13 cellular contexts compared by ENCODE assay signal in the genomic region with DNA sequence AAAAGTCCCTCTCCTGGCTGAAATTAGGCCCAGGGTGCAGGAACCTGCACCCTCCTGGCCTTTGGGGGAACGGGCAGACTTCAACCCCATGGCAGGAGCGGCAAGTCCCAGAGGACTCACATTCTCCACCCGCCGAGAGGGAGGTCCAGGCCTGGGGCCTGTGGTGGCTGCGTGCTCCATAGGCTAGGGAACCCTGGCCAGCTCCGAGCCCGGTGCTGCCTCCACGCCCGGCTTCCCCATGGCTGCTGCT. TPM values are rescaled to one million over a fixed set of nuclear protein-coding genes. Genes with fewer than 3 reads are reported as not detected.
DNase-seq lines count a peak whose midpoint lies in the region; ATAC-seq and TF ChIP-seq lines count a peak whose summit lies in the region.
"Had no signal": no experiment of that assay in that cellular context is flagged by ENCODE, and none has a peak within 500 bp of the region (broad histone marks: within the 10 kb centered on the region; RNA-seq: fewer than 3 reads in every experiment).

No MANE protein-coding gene starts in this region.

- POLR2A ChIA-PET in CD8-positive, alpha-beta memory T cell (lab: Charles Lee) = interaction anchor here (0.7 to 5.4 kb wide), 4 partner anchors 10 to 30 kb away, joined by 3 to 53 read pairs (median 9); a partner anchor contains a TSS

- H3K4me1 ChIP-seq in CD8-positive, alpha-beta memory T cell (ENCODE audit: insufficient read depth, low read length) = peaks cover 18% of the 10 kb centered on the region
- H3K4me1 ChIP-seq in HUES6 (ENCODE audit: control insufficient read depth, insufficient read depth, low read length) (peaks cover 3% of the 10 kb centered on the region; the same call in 1 of the 2 replicates), neural progenitor cell (peaks cover 8% of the 10 kb centered on the region)

- ATAC-seq in HG02763 (IDR thresholded peaks at IDR 0.05; ENCODE audit: unreplicated experiment) = no peak

- no peak for TF ChIP-seq CTCF in neural progenitor cell (IDR thresholded peaks at IDR 0.05)

- H3K9ac ChIP-seq in HUES6 (ENCODE audit: low read length) = peak overlapping the region; percentile 5
- H3K9ac ChIP-seq in neural progenitor cell = no peak overlapping the region

- no peak for DNase-seq in CD8-positive, alpha-beta memory T cell
- DNase-seq in cerebellar cortex (ENCODE audit: low spot score) (peak; percentile 56), neural progenitor cell (ENCODE audit: low spot score) (peak; percentile 44), middle frontal gyrus (ENCODE audit: extremely low spot score, low spot score) (no peak)
- DNase-seq in stimulated activated CD4-positive, alpha-beta T cell treated with anti-CD3 and anti-CD28 coated beads, Interleukin-15, amount 100 ng/mL, for 24 hours = no peak
- DNase-seq: amniotic stem cell; effector memory CD4-positive, alpha-beta T cell; NCI-H1105; NCI-H82; sigmoid colon had no signal

- H3K4me3 Mint-ChIP-seq in CD8-positive, alpha-beta memory T cell = peak overlapping the region in 6 of 7 donors; percentile 63 to 87 (median 70)
- H3K4me3 Mint-ChIP-seq in neural progenitor cell = no peak overlapping the region

- no peak overlapping the region for H3K27ac ChIP-seq in CD8-positive, alpha-beta memory T cell (ENCODE audit: low read depth, low read length)
- no peak overlapping the region for H3K27ac ChIP-seq in HUES6 (ENCODE audit: low read depth, low read length)
- no peak overlapping the region for H3K27ac ChIP-seq in neural progenitor cell
- H3K27ac ChIP-seq: sigmoid colon had no signal

- no peaks in the 10 kb centered on the region for H3K27me3 ChIP-seq in CD8-positive, alpha-beta memory T cell (ENCODE audit: insufficient read depth, low read length, poor library complexity, severe bottlenecking)
- H3K27me3 ChIP-seq in HUES6 (ENCODE audit: control insufficient read depth, insufficient read depth, low read length) = peaks cover 19% of the 10 kb centered on the region
- H3K27me3 ChIP-seq in neural progenitor cell = peaks cover 45% of the 10 kb centered on the region

- H3K4me3 ChIP-seq in CD8-positive, alpha-beta memory T cell (ENCODE audit: low read length) = no peak overlapping the region
- peak overlapping the region; percentile 58 for H3K4me3 ChIP-seq in HUES6 (ENCODE audit: low read depth, low read length)
- H3K4me3 ChIP-seq in neural progenitor cell = no peak overlapping the region
- H3K4me3 ChIP-seq: mucosa of descending colon had no signal

- peaks cover 37% of the 10 kb centered on the region for H4K20me1 ChIP-seq in neural progenitor cell (ENCODE audit: low read depth)

- no peaks in the 10 kb centered on the region for H3K9me3 Mint-ChIP-seq in CD8-positive, alpha-beta memory T cell
- no peaks in the 10 kb centered on the region for H3K9me3 Mint-ChIP-seq in neural progenitor cell

- no peaks in the 10 kb centered on the region for H3K79me2 ChIP-seq in neural progenitor cell (ENCODE audit: low read depth)

- peak overlapping the region in 3 of 8 donors; percentile 77 to 86 (median 77) for H3K27ac Mint-ChIP-seq in CD8-positive, alpha-beta memory T cell
- no peak overlapping the region for H3K27ac Mint-ChIP-seq in neural progenitor cell

- CTCF ChIA-PET in CD8-positive, alpha-beta memory T cell (lab: Charles Lee) = interaction anchor here (0.8 to 22.8 kb wide), 3 partner anchors 10 to 16 kb away, joined by 8 to 332 read pairs (median 59); a partner anchor contains a TSS

- no peak overlapping the region for H3K4me2 ChIP-seq in neural progenitor cell

- no peaks in the 10 kb centered on the region for H3K9me3 ChIP-seq in CD8-positive, alpha-beta memory T cell (ENCODE audit: low read length)
- H3K9me3 ChIP-seq in HUES6 (ENCODE audit: control insufficient read depth, insufficient read depth, low read depth, low read length) = no peaks in the 10 kb centered on the region
- H3K9me3 ChIP-seq in neural progenitor cell (ENCODE audit: low read depth) = no peaks in the 10 kb centered on the region
- H3K9me3 ChIP-seq: mucosa of descending colon, sigmoid colon had no signal

- no peaks in the 10 kb centered on the region for H3K27me3 Mint-ChIP-seq in CD8-positive, alpha-beta memory T cell
- peaks cover 7% of the 10 kb centered on the region for H3K27me3 Mint-ChIP-seq in neural progenitor cell (ENCODE audit: insufficient read depth, low read depth)

- H3K4me1 Mint-ChIP-seq in CD8-positive, alpha-beta memory T cell = peaks cover 0 to 28% (median 3%) of the 10 kb centered on the region in 3 donors
- H3K4me1 Mint-ChIP-seq in neural progenitor cell = no peaks in the 10 kb centered on the region

- no peaks in the 10 kb centered on the region for H3K36me3 ChIP-seq in CD8-positive, alpha-beta memory T cell (ENCODE audit: insufficient read depth, low read length)
- H3K36me3 ChIP-seq in HUES6 (ENCODE audit: control insufficient read depth, insufficient read depth, low read length) (peaks cover 16% of the 10 kb centered on the region), neural progenitor cell (no peaks in the 10 kb centered on the region)
- H3K36me3 ChIP-seq: sigmoid colon had no signal

- no peaks in the 10 kb centered on the region for H3K36me3 Mint-ChIP-seq in CD8-positive, alpha-beta memory T cell
- H3K36me3 Mint-ChIP-seq in neural progenitor cell = no peaks in the 10 kb centered on the region

- no peak overlapping the region for H2AFZ ChIP-seq in neural progenitor cell (replicated peaks)

- peaks cover 36% of the 10 kb centered on the region for H3F3A ChIP-seq in neural progenitor cell (ENCODE audit: low read depth)

RNA-seq across cellular contexts. Expression of a gene that starts 0.1 kb away (rescaled TPM):
- 1 to 10 TPM; 9.8 to 9.9 TPM for total RNA-seq in CD8-positive, alpha-beta memory T cell
- polyA plus RNA-seq in CD8-positive, alpha-beta memory T cell = 0.53 TPM
- 0.67 and 3.7 TPM in 2 replicates for total RNA-seq in neural progenitor cell (ENCODE audit: low replicate concordance)

RNA-seq across cellular contexts. Expression of a gene that starts 0.8 kb away (rescaled TPM):
- total RNA-seq in CD8-positive, alpha-beta memory T cell = 10 to 100 TPM; 31.5 to 35.6 TPM
- 10.7 TPM for polyA plus RNA-seq in CD8-positive, alpha-beta memory T cell
- total RNA-seq in neural progenitor cell (ENCODE audit: low replicate concordance) = 1.0 and 5.4 TPM in 2 replicates

RNA-seq across cellular contexts. Expression of a gene that starts 5.2 kb away (rescaled TPM):
- total RNA-seq in CD8-positive, alpha-beta memory T cell = 10 to 100 TPM; 64.2 to 72.0 TPM
- 127 TPM for polyA plus RNA-seq in CD8-positive, alpha-beta memory T cell
- total RNA-seq in neural progenitor cell (ENCODE audit: low replicate concordance) = 7.5 and 20.9 TPM in 2 replicates

RNA-seq across cellular contexts. Expression of a gene that starts 11.2 kb away (rescaled TPM):
- total RNA-seq in CD8-positive, alpha-beta memory T cell = 10 to 100 TPM; 34.8 to 38.2 TPM
- polyA plus RNA-seq in CD8-positive, alpha-beta memory T cell = 50.3 TPM
- 24.3 and 110 TPM in 2 replicates for total RNA-seq in neural progenitor cell (ENCODE audit: low replicate concordance)

RNA-seq across cellular contexts. Expression of a gene that starts 14.7 kb away (rescaled TPM):
- 10 to 100 TPM; 34.8 to 37.9 TPM for total RNA-seq in CD8-positive, alpha-beta memory T cell
- 23.1 TPM for polyA plus RNA-seq in CD8-positive, alpha-beta memory T cell
- total RNA-seq in neural progenitor cell (ENCODE audit: low replicate concordance) = 20.5 and 38.2 TPM in 2 replicates

Comparison
In these comparisons a context has a peak if more than half of its experiments do, and no peak if none do; other contexts are left out.
1. DNase-seq: peak in cerebellar cortex (single experiment) and neural progenitor cell (single experiment); none in CD8-positive, alpha-beta memory T cell (0 of 5), stimulated activated CD4-positive, alpha-beta T cell treated with anti-CD3 and anti-CD28 coated beads, Interleukin-15, amount 100 ng/mL, for 24 hours (single experiment) and middle frontal gyrus (single experiment).